Comparison of ENCODE assay signal across 11 cellular contexts in the genomic region with DNA sequence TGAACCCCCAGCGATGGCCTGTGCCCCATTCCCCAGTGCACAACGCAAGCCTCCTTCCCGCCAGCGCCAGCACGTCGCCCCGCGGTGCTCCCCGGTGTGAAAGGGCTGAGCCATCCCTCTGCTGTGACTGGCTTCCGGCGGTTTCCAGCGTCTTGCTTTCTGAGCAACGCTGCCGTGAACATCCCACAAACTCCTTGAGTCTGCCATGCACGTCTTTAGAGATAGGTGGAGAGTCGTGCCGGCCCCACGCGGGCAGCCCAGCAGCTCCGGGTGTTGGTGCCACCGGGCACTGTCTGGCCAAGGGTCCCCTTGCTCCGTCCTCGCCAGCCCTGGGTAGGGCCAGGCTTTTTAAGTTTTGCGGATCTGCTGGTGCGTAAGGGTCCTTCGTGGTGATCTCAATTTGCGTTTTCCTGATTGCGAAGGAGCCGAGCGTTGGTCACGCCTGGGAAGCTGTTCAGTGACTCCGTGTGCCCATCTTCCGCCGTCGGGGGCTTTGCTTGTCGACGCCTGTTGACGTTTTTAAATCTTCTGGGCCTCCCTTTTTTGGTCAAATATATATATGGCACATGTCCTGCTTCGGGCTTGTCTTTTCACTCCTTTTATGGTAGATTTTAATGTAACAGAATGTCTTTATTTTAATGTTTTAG.
DNase-seq lines count a peak whose midpoint lies in the region; ATAC-seq and TF ChIP-seq lines count a peak whose summit lies in the region.
"Had no signal": no experiment of that assay in that cellular context is flagged by ENCODE, and none has a peak within 500 bp of the region (broad histone marks: within the 10 kb centered on the region; RNA-seq: fewer than 3 reads in every experiment).

No MANE protein-coding gene starts in this region.

- H3K27ac Mint-ChIP-seq in activated naive CD4-positive, alpha-beta T cell treated with anti-CD3 and anti-CD28 coated beads, Interleukin-2, amount 10 ng/mL, durations not matched to agents 7 days and 5 days, result peak overlapping the region; percentile 82
- peak overlapping the region in 2 of 3 experiments; percentile 23 to 71 for H3K27ac Mint-ChIP-seq in nephron

- H3K4me3 ChIP-seq in aorta (ENCODE audit: low read length in 2 of 2), result no peak overlapping the region
- H3K4me3 ChIP-seq: SJSA1 had no signal

- DNase-seq in stimulated activated naive CD4-positive, alpha-beta T cell (lab: John Stamatoyannopoulos, UW), result peak in 4 of 6 experiments; percentile 15 to 46 (median 34)
- DNase-seq in stimulated activated naive CD4-positive, alpha-beta T cell treated with Interleukin-2 at 50 U/mL for 16 hours (lab: John Stamatoyannopoulos, UW), result no peak
- peak; percentile 69 for DNase-seq in activated naive CD4-positive, alpha-beta T cell treated with anti-CD3 and anti-CD28 coated beads, Interleukin-2, amount 10 ng/mL, durations not matched to agents 7 days and 5 days
- DNase-seq in aorta, result peak; percentile 47 to 62
- DNase-seq in NOMO-1 treated with DMSO at 0.1 percent for 48 hours (lab: John Stamatoyannopoulos, UW; ENCODE audit: unreplicated experiment), result no peak
- DNase-seq in NCI-H2029 treated with DMSO at 0.1 percent for 48 hours (lab: John Stamatoyannopoulos, UW), result no peak
- DNase-seq: NCI-H345 had no signal

- H3K36me3 Mint-ChIP-seq in activated naive CD4-positive, alpha-beta T cell treated with anti-CD3 and anti-CD28 coated beads, Interleukin-2, amount 10 ng/mL, durations not matched to agents 7 days and 5 days, result peaks cover 9% of the 10 kb centered on the region
- no peaks in the 10 kb centered on the region for H3K36me3 Mint-ChIP-seq in nephron (ENCODE audit: low read depth)

- peaks cover 57% of the 10 kb centered on the region for H3K4me1 Mint-ChIP-seq in activated naive CD4-positive, alpha-beta T cell treated with anti-CD3 and anti-CD28 coated beads, Interleukin-2, amount 10 ng/mL, durations not matched to agents 7 days and 5 days
- peaks cover 31% of the 10 kb centered on the region for H3K4me1 Mint-ChIP-seq in nephron

- 76 to 80% methylated on average over 39 of the region's 39 CpGs for WGBS in aorta, 2 donors

- no peaks in the 10 kb centered on the region for H3K4me1 ChIP-seq in aorta (ENCODE audit: control insufficient read depth in 1 of 2, insufficient read depth in 2 of 2, low read length in 2 of 2)
- H3K4me1 ChIP-seq: SJSA1 had no signal

- ATAC-seq in aorta (ENCODE audit: low FRiP score) (no peak), HG03095 (IDR thresholded peaks at IDR 0.05; ENCODE audit: unreplicated experiment) (no peak)
- ATAC-seq: left lobe of liver had no signal

- CTCF ChIA-PET in activated naive CD4-positive, alpha-beta T cell treated with anti-CD3 and anti-CD28 coated beads, Interleukin-2, amount 10 ng/mL, durations not matched to agents 7 days and 5 days (lab: Charles Lee), result interaction anchor here (0.9 kb wide), 1 partner anchor 15 kb away, joined by 4 read pairs; no protein-coding TSS in a partner anchor

- H3K27ac ChIP-seq in aorta (ENCODE audit: low read depth in 1 of 2, low read length in 2 of 2), result no peak overlapping the region
- H3K27ac ChIP-seq: SJSA1 had no signal

- no peak for TF ChIP-seq CTCF in nephron (IDR thresholded peaks at IDR 0.05; ENCODE audit: unreplicated experiment in 3 of 3)

- H3K27me3 ChIP-seq in aorta (ENCODE audit: control insufficient read depth in 1 of 2, insufficient read depth in 2 of 2, low read length in 1 of 2), result no peaks in the 10 kb centered on the region

- peaks cover 2% of the 10 kb centered on the region for H3K9me3 ChIP-seq in aorta (ENCODE audit: control insufficient read depth, low read length)
- H3K9me3 ChIP-seq: SJSA1 had no signal

- intact Hi-C loops in aorta (cut with DNase I), result no loop called here

- H3K36me3 ChIP-seq in aorta (ENCODE audit: control insufficient read depth in 1 of 2, insufficient read depth in 2 of 2, low read length in 1 of 2), result no peaks in the 10 kb centered on the region
- H3K36me3 ChIP-seq: SJSA1 had no signal

- H3K9me3 Mint-ChIP-seq in activated naive CD4-positive, alpha-beta T cell treated with anti-CD3 and anti-CD28 coated beads, Interleukin-2, amount 10 ng/mL, durations not matched to agents 7 days and 5 days, result peaks cover 8% of the 10 kb centered on the region
- peaks cover 3% of the 10 kb centered on the region for H3K9me3 Mint-ChIP-seq in nephron

- H3K27me3 Mint-ChIP-seq in activated naive CD4-positive, alpha-beta T cell treated with anti-CD3 and anti-CD28 coated beads, Interleukin-2, amount 10 ng/mL, durations not matched to agents 7 days and 5 days, result peaks cover 13% of the 10 kb centered on the region
- peaks cover 53% of the 10 kb centered on the region for H3K27me3 Mint-ChIP-seq in nephron (ENCODE audit: low read depth)

- peak overlapping the region; percentile 24 for H3K4me3 Mint-ChIP-seq in activated naive CD4-positive, alpha-beta T cell treated with anti-CD3 and anti-CD28 coated beads, Interleukin-2, amount 10 ng/mL, durations not matched to agents 7 days and 5 days
- H3K4me3 Mint-ChIP-seq in nephron, result peak overlapping the region; percentile 42 to 53 (median 50)

Comparison
In these comparisons a context has a peak if more than half of its experiments do, and no peak if none do; other contexts are left out.
1. DNase-seq: peak in stimulated activated naive CD4-positive, alpha-beta T cell (4 of 6), activated naive CD4-positive, alpha-beta T cell treated with anti-CD3 and anti-CD28 coated beads, Interleukin-2, amount 10 ng/mL, durations not matched to agents 7 days and 5 days (single experiment) and aorta (2 of 2); none in stimulated activated naive CD4-positive, alpha-beta T cell treated with Interleukin-2 at 50 U/mL for 16 hours (single experiment), NOMO-1 treated with DMSO at 0.1 percent for 48 hours (single experiment) and NCI-H2029 treated with DMSO at 0.1 percent for 48 hours (single experiment).